ENCODE assay signal across 16 cellular contexts in the genomic region with DNA sequence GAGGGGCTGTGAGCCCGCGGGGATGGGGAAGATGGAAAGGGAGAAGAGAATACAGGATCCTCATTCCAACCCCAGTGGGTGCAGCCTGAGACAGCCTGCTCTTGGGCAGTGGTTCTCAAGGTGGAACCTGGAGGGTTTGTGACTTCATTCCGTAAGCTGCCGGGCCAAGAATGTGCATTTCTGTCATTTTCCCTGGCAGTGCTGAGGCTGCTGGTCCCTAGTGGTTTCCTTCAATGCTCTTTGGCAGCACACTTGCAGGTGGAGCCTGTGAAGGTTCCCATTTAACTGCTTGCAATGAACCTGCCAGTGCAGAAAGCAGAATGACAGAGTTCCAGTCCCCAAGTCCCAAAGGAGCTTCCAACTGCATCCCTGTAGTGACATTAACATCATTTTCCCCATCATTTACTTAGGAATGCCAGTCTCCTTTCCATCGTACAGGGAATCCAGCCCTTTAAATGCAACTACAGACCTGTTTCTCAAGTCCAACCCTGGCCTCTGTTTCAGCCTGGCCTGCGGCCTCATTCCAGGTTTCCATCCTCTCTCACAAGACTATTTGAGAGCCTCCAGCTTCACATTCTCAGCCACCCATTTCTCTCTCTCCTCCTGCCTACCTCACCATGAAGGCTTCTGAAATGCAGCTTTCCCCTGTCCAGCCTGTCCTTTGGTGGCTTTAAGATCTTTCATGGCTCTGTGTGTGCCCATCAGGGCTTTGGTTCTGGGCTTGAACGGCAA.
"Had no signal": no experiment of that assay in that cellular context is flagged by ENCODE, and none has a peak within 500 bp of the region (broad histone marks: within the 10 kb centered on the region; RNA-seq: fewer than 3 reads in every experiment).

No MANE protein-coding gene starts in this region.

- H3K4me3 Mint-ChIP-seq: nephron; stimulated activated naive CD8-positive, alpha-beta T cell treated with anti-CD3 and anti-CD28 coated beads, Interleukin-15, Interleukin-2, amounts not matched to agents 100 ng/mL and 50 ng/mL, for 24 hours had no signal

- H3K9me3 Mint-ChIP-seq: stimulated activated naive CD8-positive, alpha-beta T cell treated with anti-CD3 and anti-CD28 coated beads, Interleukin-15, Interleukin-2, amounts not matched to agents 100 ng/mL and 50 ng/mL, for 24 hours had no signal

- ATAC-seq: left lobe of liver, mucosa of descending colon, right cardiac atrium had no signal

- H3K4me1 Mint-ChIP-seq: nephron had no signal

- H3K27me3 Mint-ChIP-seq: stimulated activated naive CD8-positive, alpha-beta T cell treated with anti-CD3 and anti-CD28 coated beads, Interleukin-15, Interleukin-2, amounts not matched to agents 100 ng/mL and 50 ng/mL, for 24 hours had no signal

- H3K27ac Mint-ChIP-seq: stimulated activated naive CD8-positive, alpha-beta T cell treated with anti-CD3 and anti-CD28 coated beads, Interleukin-15, Interleukin-2, amounts not matched to agents 100 ng/mL and 50 ng/mL, for 24 hours had no signal

- DNase-seq: central memory CD4-positive, alpha-beta T cell; cortex of kidney; dorsolateral prefrontal cortex; effector CD8-positive, alpha-beta T cell; foreskin melanocyte; head of caudate nucleus; kidney glomerular epithelial cell; mammary epithelial cell; mucosa of descending colon; ovary; right cardiac atrium; stimulated activated CD4-positive, alpha-beta T cell treated with anti-CD3 and anti-CD28 coated beads, Interleukin-2, amount 100 ng/mL, for 48 hours; transverse colon had no signal
